ENCODE assay signal across 14 cellular contexts in genomic region chr10:129055966-129056365, GRCh38.
A peak's percentile ranks its signal among the peaks of the same experiment; 100 is the strongest.
DNase-seq lines count a peak whose midpoint lies in the region; ATAC-seq and TF ChIP-seq lines count a peak whose summit lies in the region.
"Had no signal": no experiment of that assay in that cellular context is flagged by ENCODE, and none has a peak within 500 bp of the region (broad histone marks: within the 10 kb centered on the region; RNA-seq: fewer than 3 reads in every experiment).

No MANE protein-coding gene starts in this region.

- no peak overlapping the region for H2AFZ ChIP-seq in neural progenitor cell (replicated peaks)

- no peak overlapping the region for H3K27ac ChIP-seq in BLaER1
- H3K27ac ChIP-seq in coronary artery = no peak overlapping the region
- no peak overlapping the region for H3K27ac ChIP-seq in neural progenitor cell

- no peaks in the 10 kb centered on the region for H3K27me3 Mint-ChIP-seq in neural progenitor cell (ENCODE audit: insufficient read depth, low read depth)

- TF ChIP-seq CTCF in coronary artery (IDR thresholded peaks at IDR 0.05) (no peak), neural progenitor cell (IDR thresholded peaks at IDR 0.05) (no peak)

- H3K79me2 ChIP-seq in neural progenitor cell (ENCODE audit: low read depth) = no peaks in the 10 kb centered on the region

- ATAC-seq in GM18498 (IDR thresholded peaks at IDR 0.05; ENCODE audit: unreplicated experiment) = no peak

- no peaks in the 10 kb centered on the region for H3K36me3 Mint-ChIP-seq in neural progenitor cell

- H3K9me3 ChIP-seq in BLaER1 (no peaks in the 10 kb centered on the region), neural progenitor cell (ENCODE audit: low read depth) (no peaks in the 10 kb centered on the region)

- peaks cover 50% of the 10 kb centered on the region for H3K4me1 ChIP-seq in BLaER1
- peaks cover 20% of the 10 kb centered on the region for H3K4me1 ChIP-seq in neural progenitor cell

- no peaks in the 10 kb centered on the region for H3K9me3 Mint-ChIP-seq in neural progenitor cell

- DNase-seq in ELF-1 (ENCODE audit: low read depth, low spot score) (peak; percentile 27), coronary artery (ENCODE audit: low spot score) (peak; percentile 47), neural progenitor cell (ENCODE audit: low spot score) (peak; percentile 81), NCI-H2107 (lab: John Stamatoyannopoulos, UW) (no peak), iPS-NIHi11 (ENCODE audit: low spot score) (no peak)
- DNase-seq: ACHN, DMS79 treated with DMSO at 0.1 percent for 48 hours, H7, NCI-H1417 treated with DMSO at 0.1 percent for 48 hours, NCI-H1930, RPMI8226, SHP77 treated with DMSO at 0.1 percent for 48 hours had no signal

- H3K4me3 Mint-ChIP-seq in neural progenitor cell = no peak overlapping the region

- H3K36me3 ChIP-seq in BLaER1 = no peaks in the 10 kb centered on the region
- no peaks in the 10 kb centered on the region for H3K36me3 ChIP-seq in neural progenitor cell

- H3K4me3 ChIP-seq in BLaER1 (no peak overlapping the region), coronary artery (no peak overlapping the region), neural progenitor cell (no peak overlapping the region)

- peak overlapping the region; percentile 85 for H3K4me2 ChIP-seq in BLaER1
- peak overlapping the region; percentile 18 for H3K4me2 ChIP-seq in neural progenitor cell

- peaks cover 14% of the 10 kb centered on the region for H3K4me1 Mint-ChIP-seq in neural progenitor cell

- H3K27ac Mint-ChIP-seq in neural progenitor cell = no peak overlapping the region

- H3K27me3 ChIP-seq in BLaER1 (no peaks in the 10 kb centered on the region), neural progenitor cell (no peaks in the 10 kb centered on the region)

- H3F3A ChIP-seq in neural progenitor cell (ENCODE audit: low read depth) = no peaks in the 10 kb centered on the region

- no peak overlapping the region for H3K9ac ChIP-seq in BLaER1
- no peak overlapping the region for H3K9ac ChIP-seq in neural progenitor cell

- peaks cover 16% of the 10 kb centered on the region; the same call in 1 of the 2 replicates for H4K20me1 ChIP-seq in BLaER1
- H4K20me1 ChIP-seq in neural progenitor cell (ENCODE audit: low read depth) = no peaks in the 10 kb centered on the region

Comparison
In these comparisons a context has a peak if more than half of its experiments do, and no peak if none do; other contexts are left out.
1. DNase-seq: peak in ELF-1 (single experiment), coronary artery (single experiment) and neural progenitor cell (single experiment); none in NCI-H2107 (single experiment) and iPS-NIHi11 (single experiment).